In genomic region chr10:30151581-30152389, GRCh38 we compare ENCODE assay signal across 8 cellular contexts.
DNase-seq lines count a peak whose midpoint lies in the region; ATAC-seq and TF ChIP-seq lines count a peak whose summit lies in the region.

No MANE protein-coding gene starts in this region.

- no peak overlapping the region for H2BK120ac ChIP-seq in neuronal stem cell (ENCODE audit: low read depth, low read length)

- H3K14ac ChIP-seq in neuronal stem cell (ENCODE audit: low read length) = no peak overlapping the region

- no peak overlapping the region for H2BK15ac ChIP-seq in neuronal stem cell (ENCODE audit: low read length)

- H2BK5ac ChIP-seq in neuronal stem cell (ENCODE audit: low read length) = no peak overlapping the region

- TF ChIP-seq CTCF in coronary artery (IDR thresholded peaks at IDR 0.05) = no peak

- H3K4me1 ChIP-seq in neuronal stem cell (ENCODE audit: control insufficient read depth in 2 of 2, insufficient read depth in 1 of 2, low read depth in 1 of 2, low read length in 2 of 2) = peaks cover 5 to 10% of the 10 kb centered on the region in 2 donors

- H3K27ac ChIP-seq in coronary artery (peak overlapping the region in 1 of 2 donors; percentile 56), neuronal stem cell (replicated peaks; ENCODE audit: low read length) (no peak overlapping the region)

- no peaks in the 10 kb centered on the region for H3K9me3 Mint-ChIP-seq in activated naive CD4-positive, alpha-beta T cell treated with anti-CD3 and anti-CD28 coated beads, Interleukin-2, amount 50 U/mL, for 72 hours

- peaks cover 2 to 4% of the 10 kb centered on the region in 2 donors for H3K9me3 ChIP-seq in neuronal stem cell (replicated peaks in 1 of 2; ENCODE audit: control insufficient read depth in 2 of 2, insufficient read depth in 1 of 2, low read depth in 1 of 2, low read length in 2 of 2)

- no peak overlapping the region for H4K91ac ChIP-seq in neuronal stem cell (ENCODE audit: low read depth, low read length, poor library complexity)

- H2AFZ ChIP-seq in neuronal stem cell (ENCODE audit: low read length) = no peak overlapping the region

- WGBS in neuronal stem cell (ENCODE audit: extremely low coverage in 2 of 2, insufficient read length in 2 of 2, insufficient replicate concordance in 1 of 2), 2 donors = no CpG with 5 or more reads among the region's 8 CpGs

- H2AK5ac ChIP-seq in neuronal stem cell (ENCODE audit: low read depth, low read length) = no peak overlapping the region

- no peak overlapping the region for H3K27ac Mint-ChIP-seq in activated naive CD4-positive, alpha-beta T cell treated with anti-CD3 and anti-CD28 coated beads, Interleukin-2, amount 50 U/mL, for 72 hours

- H3K4me2 ChIP-seq in neuronal stem cell (ENCODE audit: insufficient read depth, low read length, poor library complexity, severe bottlenecking) = no peak overlapping the region

- H3K79me1 ChIP-seq in neuronal stem cell (ENCODE audit: low read depth, low read length) = no peaks in the 10 kb centered on the region

- no peak overlapping the region for H2BK12ac ChIP-seq in neuronal stem cell (ENCODE audit: low read length)

- DNase-seq in GM04503 (ENCODE audit: low read depth) = peak; percentile 92
- peak; percentile 61 for DNase-seq in NCI-H2107 treated with DMSO at 0.1 percent for 48 hours (lab: John Stamatoyannopoulos, UW; ENCODE audit: unreplicated experiment)
- peak; percentile 76 for DNase-seq in coronary artery (ENCODE audit: low spot score)
- DNase-seq in neuronal stem cell (ENCODE audit: low spot score) = no peak
- DNase-seq in stimulated activated naive CD8-positive, alpha-beta T cell treated with anti-CD3 and anti-CD28 coated beads, Interleukin-15, Interleukin-2, amounts not matched to agents 100 U/mL and 50 U/mL, for 24 hours = no peak
- DNase-seq in activated naive CD4-positive, alpha-beta T cell treated with anti-CD3 and anti-CD28 coated beads, Interleukin-2, amount 50 U/mL, for 72 hours (ENCODE audit: low spot score in 2 of 2) = no peak
- no peak for DNase-seq in NCI-H2081 (lab: John Stamatoyannopoulos, UW)
- no peak for DNase-seq in activated T-cell treated with anti-CD3 and anti-CD28 coated beads, Interleukin-2, amount 50 U/mL, for 48 hours

- peak overlapping the region; percentile 73 for H3K23ac ChIP-seq in neuronal stem cell (ENCODE audit: low read depth, low read length, poor library complexity)

- no peak overlapping the region for H3K9ac ChIP-seq in neuronal stem cell (ENCODE audit: low read depth, low read length, poor library complexity)

- H3K4me3 ChIP-seq in coronary artery (no peak overlapping the region), neuronal stem cell (ENCODE audit: low read length in 2 of 2) (no peak overlapping the region)

- H3K27me3 ChIP-seq in neuronal stem cell (ENCODE audit: control insufficient read depth in 3 of 3, insufficient read depth in 3 of 3, low read depth in 1 of 3, low read length in 3 of 3) = no peaks in the 10 kb centered on the region

- H3K36me3 ChIP-seq in neuronal stem cell (replicated peaks in 1 of 2; ENCODE audit: control insufficient read depth in 2 of 2, insufficient read depth in 2 of 2, low read length in 2 of 2) = no peaks in the 10 kb centered on the region

- no peak for ATAC-seq in stimulated activated naive CD8-positive, alpha-beta T cell treated with anti-CD3 and anti-CD28 coated beads, Interleukin-15, Interleukin-2, amounts not matched to agents 100 U/mL and 50 U/mL, for 24 hours
- no peak for ATAC-seq in activated naive CD4-positive, alpha-beta T cell treated with anti-CD3 and anti-CD28 coated beads, Interleukin-2, amount 50 U/mL, for 72 hours

- H3K18ac ChIP-seq in neuronal stem cell (ENCODE audit: low read length) = no peak overlapping the region

- no peak overlapping the region for H3K4ac ChIP-seq in neuronal stem cell (ENCODE audit: low read length)

- peaks cover 4 to 5% of the 10 kb centered on the region in 2 donors for H3K36me3 Mint-ChIP-seq in activated naive CD4-positive, alpha-beta T cell treated with anti-CD3 and anti-CD28 coated beads, Interleukin-2, amount 50 U/mL, for 72 hours

- no peak overlapping the region for H4K8ac ChIP-seq in neuronal stem cell (ENCODE audit: low read depth, low read length)

Comparison
In these comparisons a context has a peak if more than half of its experiments do, and no peak if none do; other contexts are left out.
1. DNase-seq: peak in GM04503 (single experiment), NCI-H2107 treated with DMSO at 0.1 percent for 48 hours (single experiment) and coronary artery (single experiment); none in neuronal stem cell (single experiment), stimulated activated naive CD8-positive, alpha-beta T cell treated with anti-CD3 and anti-CD28 coated beads, Interleukin-15, Interleukin-2, amounts not matched to agents 100 U/mL and 50 U/mL, for 24 hours (single experiment), activated naive CD4-positive, alpha-beta T cell treated with anti-CD3 and anti-CD28 coated beads, Interleukin-2, amount 50 U/mL, for 72 hours (0 of 2), NCI-H2081 (0 of 2) and activated T-cell treated with anti-CD3 and anti-CD28 coated beads, Interleukin-2, amount 50 U/mL, for 48 hours (0 of 2).